ENCODE assay signal across 8 cellular contexts in the genomic region with DNA sequence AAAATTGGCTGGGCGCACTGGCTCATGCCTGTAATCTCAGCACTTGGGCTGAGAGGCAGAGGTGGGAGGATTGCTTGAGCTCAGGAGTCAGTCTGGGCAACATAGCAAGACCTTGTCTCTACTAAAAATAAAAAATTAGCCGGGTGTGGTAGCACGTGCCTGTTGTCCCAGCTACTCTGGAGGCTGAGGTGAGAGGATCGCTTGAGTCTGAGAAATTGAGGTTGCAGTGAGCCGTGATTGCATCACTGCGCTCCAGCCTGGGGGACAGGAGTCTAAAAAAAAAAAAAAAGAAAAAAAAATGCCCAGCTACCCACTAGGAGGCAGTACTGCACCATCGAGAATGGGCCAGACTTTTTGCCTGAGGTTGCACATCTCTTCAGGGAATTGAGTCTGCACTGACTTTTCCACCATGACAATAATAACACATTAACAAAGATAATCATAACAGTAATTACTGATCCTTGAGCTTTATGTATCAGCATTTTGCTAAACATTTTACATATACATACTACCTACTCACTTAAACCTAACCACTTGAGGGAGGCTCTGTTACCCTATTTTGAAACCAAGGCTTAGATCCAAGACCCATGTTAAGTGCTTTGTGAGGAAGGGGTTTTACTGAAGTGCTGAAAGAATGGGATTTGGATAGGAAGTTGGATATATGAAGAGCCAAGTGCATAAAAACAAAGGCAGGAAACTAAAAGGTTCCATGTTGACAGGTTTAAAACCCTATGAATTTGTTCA. TPM values are rescaled to one million over a fixed set of nuclear protein-coding genes. Genes with fewer than 3 reads are reported as not detected.
DNase-seq lines count a peak whose midpoint lies in the region; ATAC-seq and TF ChIP-seq lines count a peak whose summit lies in the region.

No MANE protein-coding gene starts in this region.

- DNase-seq in GM20000 (ENCODE audit: low spot score) (peak; percentile 41), OCI-M1 (lab: John Stamatoyannopoulos, UW) (peak; percentile 81), Right ventricle myocardium superior (no peak), prostate gland (ENCODE audit: low spot score) (no peak)
- peak; percentile 46 for DNase-seq in activated naive CD4-positive, alpha-beta T cell treated with Interleukin-2 at 50 U/mL for 16 hours

- intact Hi-C loops in Right ventricle myocardium superior (cut with DNase I) (loop anchor here (10.0 kb wide), 1 partner anchor 140 kb away; no protein-coding TSS in a partner anchor), prostate gland (cut with DNase I) (loop anchor here (10.0 kb wide), 1 partner anchor 230 kb away; no protein-coding TSS in a partner anchor)

- WGBS in prostate gland, result 73% methylated on average over 7 of the region's 7 CpGs

- peak; percentile 52 for TF ChIP-seq CTCF in GM20000 (IDR thresholded peaks at IDR 0.05; ENCODE audit: extremely low read depth, missing control alignments)
- TF ChIP-seq CTCF in prostate gland (IDR thresholded peaks at IDR 0.05), result peak; percentile 28 to 62 (median 52)

- peaks cover 39 to 72% (median 48%) of the 10 kb centered on the region in 11 experiments for H4K20me1 ChIP-seq in BLaER1 treated with 17β-estradiol and CSF1 and Interleukin-3, amounts not matched to agents 10 nM and 100 nM

- peak overlapping the region in 7 of 11 experiments; percentile 11 to 50 (median 34); a peak in 8 of 22 replicates for H3K27ac ChIP-seq in BLaER1 treated with 17β-estradiol and CSF1 and Interleukin-3, amounts not matched to agents 10 nM and 100 nM
- H3K27ac ChIP-seq in prostate gland, result no peak overlapping the region

- H3K4me1 ChIP-seq in BLaER1 treated with 17β-estradiol and CSF1 and Interleukin-3, amounts not matched to agents 10 nM and 100 nM, result peaks cover 32 to 90% (median 73%) of the 10 kb centered on the region in 10 experiments
- H3K4me1 ChIP-seq in prostate gland (replicated peaks), result peaks cover 6% of the 10 kb centered on the region

- H3K27me3 ChIP-seq in BLaER1 treated with 17β-estradiol and CSF1 and Interleukin-3, amounts not matched to agents 10 nM and 100 nM, result no peaks in the 10 kb centered on the region
- H3K27me3 ChIP-seq in prostate gland (replicated peaks; ENCODE audit: insufficient read depth), result no peaks in the 10 kb centered on the region

- H3K4me3 ChIP-seq in BLaER1 treated with 17β-estradiol and CSF1 and Interleukin-3, amounts not matched to agents 10 nM and 100 nM, result no peak overlapping the region
- H3K4me3 ChIP-seq in prostate gland, result no peak overlapping the region

- H3K36me3 ChIP-seq in BLaER1 treated with 17β-estradiol and CSF1 and Interleukin-3, amounts not matched to agents 10 nM and 100 nM, result peaks cover 28 to 46% (median 32%) of the 10 kb centered on the region in 11 experiments
- no peaks in the 10 kb centered on the region for H3K36me3 ChIP-seq in prostate gland

- peak overlapping the region in 2 of 11 experiments; percentile 13 to 27; a peak in 1 of 22 replicates for H3K9ac ChIP-seq in BLaER1 treated with 17β-estradiol and CSF1 and Interleukin-3, amounts not matched to agents 10 nM and 100 nM

- H3K9me3 ChIP-seq in BLaER1 treated with 17β-estradiol and CSF1 and Interleukin-3, amounts not matched to agents 10 nM and 100 nM (replicated peaks in 1 of 11), result peaks cover 0 to 13% (median 0%) of the 10 kb centered on the region in 11 experiments; a peak in 4 of 22 replicates
- H3K9me3 ChIP-seq in prostate gland, result no peaks in the 10 kb centered on the region

- ATAC-seq in Right ventricle myocardium superior (ENCODE audit: poor library complexity) (peak; percentile 80), HG03095 (IDR thresholded peaks at IDR 0.05; ENCODE audit: unreplicated experiment) (no peak), GM19463 (IDR thresholded peaks at IDR 0.05; ENCODE audit: unreplicated experiment) (no peak)

- H3K4me2 ChIP-seq in BLaER1 treated with 17β-estradiol and CSF1 and Interleukin-3, amounts not matched to agents 10 nM and 100 nM, result peak overlapping the region in 10 of 11 experiments; percentile 2 to 82 (median 42); a peak in 15 of 22 replicates

- no peak for TF ChIP-seq POLR2A in prostate gland (IDR thresholded peaks at IDR 0.05)

RNA-seq across cellular contexts. Expression of gene SRSF3, which starts 21.0 kb away (rescaled TPM):
- total RNA-seq in Right ventricle myocardium superior (122 TPM), prostate gland (100 to 1,000 TPM; 111 to 153 TPM)

Comparison
In these comparisons a context has a peak if more than half of its experiments do, and no peak if none do; other contexts are left out.
1. H3K27ac ChIP-seq: peak in BLaER1 treated with 17β-estradiol and CSF1 and Interleukin-3, amounts not matched to agents 10 nM and 100 nM (7 of 11); none in prostate gland (0 of 2).
2. DNase-seq: peak in GM20000 (single experiment), OCI-M1 (single experiment) and activated naive CD4-positive, alpha-beta T cell treated with Interleukin-2 at 50 U/mL for 16 hours (single experiment); none in Right ventricle myocardium superior (single experiment) and prostate gland (single experiment).